In the genomic region with DNA sequence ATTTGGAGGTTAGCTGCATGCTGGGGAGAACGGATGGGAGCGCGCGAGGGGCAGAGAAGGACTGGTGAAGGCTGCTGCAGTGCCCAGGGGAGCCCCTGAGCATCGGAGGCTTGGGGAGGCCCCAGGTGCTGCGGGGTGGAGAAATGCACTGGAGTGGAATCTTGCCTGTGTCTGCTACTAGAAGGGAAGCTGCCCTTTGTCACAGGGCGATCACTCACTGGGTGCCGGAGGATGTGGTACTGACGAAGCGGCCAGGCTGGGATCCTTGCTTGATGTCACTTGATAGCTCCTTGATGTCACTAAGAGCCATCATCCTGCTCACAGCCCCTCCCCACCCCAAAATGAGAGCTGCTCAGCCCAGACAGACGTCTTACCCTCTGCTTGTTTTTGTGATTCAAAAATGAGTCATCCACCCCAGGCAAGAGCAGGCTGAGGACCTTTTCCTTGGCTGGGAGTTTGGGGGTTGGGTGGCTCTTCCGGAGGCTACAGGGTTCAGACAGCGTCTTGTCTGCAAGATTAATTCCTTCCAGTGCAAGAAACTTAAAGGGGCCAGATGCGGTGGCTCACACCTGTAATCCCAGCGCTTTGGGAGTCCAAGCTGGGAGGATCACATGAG, we compare ENCODE assay signal across 1 cellular context.
TF ChIP-seq lines count a peak whose summit lies in the region.

No MANE protein-coding gene starts in this region.

TF ChIP-seq in HEK293, 187 proteins besides CTCF, POLR2A, EP300 and RAD21 (continued from another document):
- 0 out of 2 replicates have a peak, but pooled peaks have one; percentile 52 for TF ChIP-seq TSHZ1 (tag by site-specific recombination; IDR thresholded peaks at IDR 0.05; ENCODE audit: borderline replicate concordance)
- no peak for TF ChIP-seq SCRT1 (tag by site-specific recombination; IDR thresholded peaks at IDR 0.05; ENCODE audit: borderline replicate concordance)
- peak; percentile 62; the same call in 1 of the 2 replicates for TF ChIP-seq ZNF24 (tag by site-specific recombination; IDR thresholded peaks at IDR 0.05)
- TF ChIP-seq ZFP3 (tag by site-specific recombination; IDR thresholded peaks at IDR 0.05; ENCODE audit: low read depth): no peak
- TF ChIP-seq ZNF449 (tag by site-specific recombination; IDR thresholded peaks at IDR 0.05): no peak
- 0 out of 2 replicates have a peak, but pooled peaks have one; percentile 29 for TF ChIP-seq ZNF184 (tag by site-specific recombination; IDR thresholded peaks at IDR 0.05)
- TF ChIP-seq GLIS1 (tag by site-specific recombination; IDR thresholded peaks at IDR 0.05): 0 out of 2 replicates have a peak, but pooled peaks have one; percentile 19
- TF ChIP-seq KLF17 (tag by site-specific recombination; IDR thresholded peaks at IDR 0.05): peak; percentile 27; the same call in 1 of the 2 replicates
- peak; percentile 20; the same call in 1 of the 2 replicates for TF ChIP-seq ZFP69B (tag by site-specific recombination; IDR thresholded peaks at IDR 0.05)
- TF ChIP-seq SP7 (tag by site-specific recombination; IDR thresholded peaks at IDR 0.05): peak; percentile 40; the same call in 1 of the 2 replicates
